In genomic region chr17:31008374-31009035, GRCh38 we compare ENCODE assay signal across 8 cellular contexts. TPM values are rescaled to one million over a fixed set of nuclear protein-coding genes. Genes with fewer than 3 reads are reported as not detected.
A peak's percentile ranks its signal among the peaks of the same experiment; 100 is the strongest.
DNase-seq lines count a peak whose midpoint lies in the region; ATAC-seq, FAIRE-seq and TF ChIP-seq lines count a peak whose summit lies in the region.

No MANE protein-coding gene starts in this region.

- H3K4me3 ChIP-seq in Karpas-422 (ENCODE audit: low read length): peak overlapping the region; percentile 94
- H3K4me3 ChIP-seq in kidney (ENCODE audit: low read length in 2 of 2): peak overlapping the region; percentile 79 to 82

- no peak for TF ChIP-seq CTCF in chondrocyte (IDR thresholded peaks at IDR 0.05)
- TF ChIP-seq CTCF in kidney (IDR thresholded peaks at IDR 0.05; ENCODE audit: borderline replicate concordance, extremely low read depth, insufficient read depth): no peak

- no peak for FAIRE-seq in kidney (lab: Jason Lieb, UNC)

- peak; percentile 86 for DNase-seq in Karpas-422
- DNase-seq in activated CD4-positive, alpha-beta T cell treated with anti-CD3 and anti-CD28 coated beads for 1 hour: peak; percentile 29
- DNase-seq in chondrocyte (ENCODE audit: low spot score): no peak
- DNase-seq in kidney: peak; percentile 89
- peak; percentile 11 to 50 for DNase-seq in stimulated activated CD4-positive, alpha-beta T cell treated with anti-CD3 and anti-CD28 coated beads, Interleukin-12 subunit alpha, Interleukin-12 subunit beta, amount 100 ng/mL, for 24 hours (ENCODE audit: low read depth in 2 of 2)
- no peak for DNase-seq in NCI-H446 (lab: John Stamatoyannopoulos, UW)

- H3K9ac ChIP-seq in Karpas-422 (ENCODE audit: low read length) (peak overlapping the region; percentile 90), kidney (ENCODE audit: low read length in 2 of 2) (peak overlapping the region; percentile 58 to 87)

- H3K36me3 ChIP-seq in Karpas-422 (ENCODE audit: insufficient read depth, low read length): peaks cover 2% of the 10 kb centered on the region; the same call in 1 of the 2 replicates
- no peaks in the 10 kb centered on the region for H3K36me3 ChIP-seq in kidney (ENCODE audit: control insufficient read depth in 1 of 2, insufficient read depth in 2 of 2, low read length in 2 of 2)

- peak overlapping the region; percentile 79 for H3K27ac ChIP-seq in Karpas-422 (ENCODE audit: low read length)
- H3K27ac ChIP-seq in kidney (ENCODE audit: low read depth in 2 of 2, low read length in 2 of 2): peak overlapping the region; percentile 67 to 78

- no peaks in the 10 kb centered on the region for H3K27me3 ChIP-seq in Karpas-422 (ENCODE audit: low read length)

- ATAC-seq in GM18867 (IDR thresholded peaks at IDR 0.05; ENCODE audit: unreplicated experiment) (peak; percentile 57), GM18861 (IDR thresholded peaks at IDR 0.05; ENCODE audit: unreplicated experiment) (no peak)

- no peaks in the 10 kb centered on the region for H3K9me3 ChIP-seq in Karpas-422 (ENCODE audit: low read length)
- H3K9me3 ChIP-seq in kidney (ENCODE audit: control insufficient read depth in 1 of 2, low read length in 2 of 2): no peaks in the 10 kb centered on the region

- peak overlapping the region; percentile 95 for H2AFZ ChIP-seq in Karpas-422 (ENCODE audit: low read length)

- no peaks in the 10 kb centered on the region for H3K27me3 Mint-ChIP-seq in chondrocyte (ENCODE audit: low read depth)

- H3K4me1 ChIP-seq in Karpas-422 (ENCODE audit: low read length) (peaks cover 33% of the 10 kb centered on the region), kidney (ENCODE audit: control insufficient read depth in 1 of 2, insufficient read depth in 1 of 2, low read depth in 1 of 2, low read length in 2 of 2) (no peaks in the 10 kb centered on the region)

- H3K4me3 Mint-ChIP-seq in chondrocyte (ENCODE audit: unreplicated experiment): peak overlapping the region; percentile 79

- no peaks in the 10 kb centered on the region for H4K20me1 ChIP-seq in Karpas-422 (ENCODE audit: insufficient read depth, low read depth, low read length)

- H3K9me3 Mint-ChIP-seq in chondrocyte (ENCODE audit: low read depth): peaks cover 4% of the 10 kb centered on the region

- no peaks in the 10 kb centered on the region for H3K9me2 ChIP-seq in Karpas-422 (replicated peaks; ENCODE audit: insufficient read depth, low read length)

- H3K36me3 Mint-ChIP-seq in chondrocyte (ENCODE audit: low read depth): peaks cover 20% of the 10 kb centered on the region

- peak overlapping the region; percentile 90 for H3K27ac Mint-ChIP-seq in chondrocyte (ENCODE audit: unreplicated experiment)

- peaks cover 51% of the 10 kb centered on the region for H3K4me1 Mint-ChIP-seq in chondrocyte (ENCODE audit: low read depth)

- intact Hi-C loops in kidney (cut with DNase I): no loop called here

- H3K79me2 ChIP-seq in Karpas-422 (ENCODE audit: low read length): peaks cover 27% of the 10 kb centered on the region

- H3K4me2 ChIP-seq in Karpas-422 (ENCODE audit: low read depth, low read length, poor library complexity, severe bottlenecking): peak overlapping the region; percentile 99

RNA-seq across cellular contexts. Expression of gene RNF135, which starts 37.7 kb away (rescaled TPM):
- 23.2 and 36.8 TPM in 2 replicates for total RNA-seq in Karpas-422 (2014; rRNA removed; shearing (Covaris generic); ENCODE audit: low replicate concordance)
- total RNA-seq in chondrocyte: 14.7 to 15.7 TPM (median 15.0 TPM) in 3 replicates
- 27.8 TPM for total RNA-seq in kidney
- 29.8 TPM for polyA plus RNA-seq in kidney (ENCODE audit: insufficient read depth, low read depth, low replicate concordance)

Comparison
In these comparisons a context has a peak if more than half of its experiments do, and no peak if none do; other contexts are left out.
1. DNase-seq: peak in Karpas-422 (single experiment), activated CD4-positive, alpha-beta T cell treated with anti-CD3 and anti-CD28 coated beads for 1 hour (single experiment), kidney (single experiment) and stimulated activated CD4-positive, alpha-beta T cell treated with anti-CD3 and anti-CD28 coated beads, Interleukin-12 subunit alpha, Interleukin-12 subunit beta, amount 100 ng/mL, for 24 hours (2 of 2); none in chondrocyte (single experiment) and NCI-H446 (0 of 2).